ENCODE assay signal across 8 cellular contexts in the genomic region with DNA sequence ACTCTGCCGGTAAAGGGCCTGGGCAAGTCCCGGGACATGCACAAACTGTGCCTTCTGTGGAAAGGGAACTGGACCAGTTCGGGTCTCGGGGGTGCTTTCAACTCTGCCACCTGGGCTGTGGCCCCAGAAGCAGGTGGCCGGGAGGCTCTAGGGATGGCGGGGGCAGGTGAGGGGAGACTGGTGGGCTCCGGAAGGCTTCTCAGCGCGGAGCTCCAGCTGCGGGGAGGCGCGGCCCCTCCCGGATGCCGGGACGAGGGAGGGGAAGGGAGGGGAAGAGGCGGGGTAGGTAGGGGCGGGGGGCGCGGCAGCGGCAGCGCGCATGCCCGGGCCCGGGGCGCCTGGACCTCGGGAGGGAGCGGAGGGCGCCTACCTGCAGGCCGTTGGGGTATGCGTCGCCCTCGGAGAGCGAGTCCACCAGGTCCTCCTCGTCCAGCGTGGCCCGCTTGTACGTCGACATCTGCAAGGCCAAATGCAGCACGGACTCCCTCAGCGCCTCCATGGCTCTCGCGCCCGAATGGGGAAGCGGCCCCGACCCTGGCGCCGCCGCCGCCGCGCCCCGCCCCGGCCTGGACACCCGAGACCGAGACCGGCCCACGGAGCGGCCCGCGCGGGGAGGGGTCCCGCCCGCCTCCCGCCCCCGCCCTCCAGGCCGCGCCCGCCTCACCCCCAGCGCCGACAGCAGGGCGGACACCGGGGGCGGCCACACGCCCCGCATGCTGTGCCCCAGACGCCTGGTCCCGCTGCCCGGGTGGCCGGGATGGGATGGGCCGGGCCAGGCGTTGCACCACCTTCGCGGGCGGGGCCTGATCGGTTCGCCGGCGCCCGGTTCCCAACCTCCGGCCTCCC.
A peak's percentile ranks its signal among the peaks of the same experiment; 100 is the strongest.
DNase-seq lines count a peak whose midpoint lies in the region; TF ChIP-seq lines count a peak whose summit lies in the region.

A gene (minus strand): TSS at position 764 of the 846 bp plus-strand sequence. CDS start 49 bp downstream, at position 715.

- H3K27me3 ChIP-seq in layer of hippocampus (ENCODE audit: control insufficient read depth, insufficient read depth, low read length): no peaks in the 10 kb centered on the region

- TF ChIP-seq CTCF in HFF-Myc (IDR thresholded peaks at IDR 0.05; ENCODE audit: low read depth, low read length, missing control alignments): no peak

- in situ Hi-C loops in ACHN (cut with HindIII; ENCODE audit: low pct_ligation_motif_present, low pct_unique_long_range_greater_than_20kb, low sequenced_read_pairs): no loop called here

- peak; percentile 44 for DNase-seq in ACHN
- DNase-seq in HFF-Myc (ENCODE audit: extremely low read depth, low read depth): no peak
- peak; percentile 49 for DNase-seq in T-helper 22 cell (ENCODE audit: low read depth)
- DNase-seq in central memory CD4-positive, alpha-beta T cell: peak; percentile 53
- DNase-seq in stimulated activated CD4-positive, alpha-beta T cell treated with anti-CD3 and anti-CD28 coated beads, Interleukin-4, amount 100 ng/mL, for 1 hour: peak; percentile 55
- DNase-seq in NK-92 (lab: John Stamatoyannopoulos, UW; ENCODE audit: unreplicated experiment): no peak
- DNase-seq in GF-D8 (lab: John Stamatoyannopoulos, UW): no peak

- peak within 1 kb of the TSS; percentile 46 for H3K27ac ChIP-seq in layer of hippocampus (ENCODE audit: low read depth, low read length)

- H3K4me3 ChIP-seq in HFF-Myc (replicated peaks; ENCODE audit: low read depth, low read length): peak within 1 kb of the TSS; percentile 58

Comparison
In these comparisons a context has a peak if more than half of its experiments do, and no peak if none do; other contexts are left out.
1. DNase-seq: peak in ACHN (single experiment), T-helper 22 cell (single experiment), central memory CD4-positive, alpha-beta T cell (single experiment) and stimulated activated CD4-positive, alpha-beta T cell treated with anti-CD3 and anti-CD28 coated beads, Interleukin-4, amount 100 ng/mL, for 1 hour (single experiment); none in HFF-Myc (single experiment), NK-92 (single experiment) and GF-D8 (single experiment).